In the genomic region with DNA sequence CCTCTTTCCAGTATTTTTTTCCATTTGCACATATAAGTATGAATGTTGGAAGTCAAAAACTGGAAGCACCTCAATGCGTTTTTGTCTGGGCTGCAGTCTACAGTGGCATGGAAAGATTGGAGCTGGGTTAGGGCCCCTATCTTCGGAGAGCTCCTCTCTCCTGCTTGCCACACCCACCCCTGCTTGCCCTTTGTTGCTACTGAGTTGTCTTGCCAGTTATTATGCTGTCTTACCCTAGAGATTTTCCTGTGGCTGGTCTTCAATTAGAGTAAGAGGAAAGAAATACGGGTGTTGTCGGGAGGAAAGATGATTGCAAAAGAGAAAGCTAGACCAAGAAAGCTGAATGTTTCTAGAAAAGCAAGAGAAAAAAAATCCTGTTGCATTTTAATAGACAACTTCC, we compare ENCODE assay signal across 25 cellular contexts.
DNase-seq lines count a peak whose midpoint lies in the region; ATAC-seq and TF ChIP-seq lines count a peak whose summit lies in the region.
"Had no signal": no experiment of that assay in that cellular context is flagged by ENCODE, and none has a peak within 500 bp of the region (broad histone marks: within the 10 kb centered on the region; RNA-seq: fewer than 3 reads in every experiment).

No MANE protein-coding gene starts in this region.

- no peak overlapping the region for H3K9ac ChIP-seq in H9 (ENCODE audit: extremely low read depth, insufficient read length, low read length)

- DNase-seq in H9: no peak
- peak; percentile 15 for DNase-seq in SKM-1 (lab: John Stamatoyannopoulos, UW; ENCODE audit: unreplicated experiment)
- DNase-seq in left cardiac atrium: no peak
- DNase-seq in osteocyte (ENCODE audit: extremely low spot score, unreplicated experiment): no peak
- DNase-seq in dermis blood vessel endothelial cell: no peak
- DNase-seq in KG1 (lab: John Stamatoyannopoulos, UW): no peak
- DNase-seq: activated CD4-positive, alpha-beta T cell treated with anti-CD3 and anti-CD28 coated beads for 4 hours; activated naive CD4-positive, alpha-beta T cell treated with anti-CD3 and anti-CD28 coated beads, Interleukin-2, amount 50 U/mL, for 16 hours; activated T-cell treated with anti-CD3 and anti-CD28 coated beads, Interleukin-2, amount 50 U/mL, for 72 hours; aorta; CD4-positive, alpha-beta memory T cell; central memory CD4-positive, alpha-beta T cell; islet precursor cell; natural killer cell; NCI-H1092 treated with DMSO at 0.1 percent for 48 hours; NCI-H2029 treated with DMSO at 0.1 percent for 48 hours; NCI-H345; NCI-H774; SHP77 treated with DMSO at 0.1 percent for 48 hours; sigmoid colon; substantia nigra; uterus had no signal

- H3K4me3 Mint-ChIP-seq in H9 (no peak overlapping the region), osteocyte (ENCODE audit: unreplicated experiment) (no peak overlapping the region)
- H3K4me3 Mint-ChIP-seq: activated T-cell treated with anti-CD3 and anti-CD28 coated beads, Interleukin-2, amount 50 U/mL, for 72 hours; CD4-positive, alpha-beta memory T cell; memory B cell; natural killer cell; T-helper 1 cell treated with Interleukin-12 subunit alpha and Interleukin-12 subunit beta and Interleukin-4 antibody, amounts not matched to agents 30 μg/mL and 1 μg/mL, for 36 hours had no signal

- H3K4ac ChIP-seq in H9 (ENCODE audit: low read depth, low read length): no peak overlapping the region

- H3K56ac ChIP-seq in H9 (ENCODE audit: insufficient read length, low read depth, low read length): no peak overlapping the region

- H3K4me1 ChIP-seq in H9 (ENCODE audit: insufficient read depth, low read length): peaks cover 4% of the 10 kb centered on the region; the same call in 1 of the 2 replicates
- H3K4me1 ChIP-seq: uterus had no signal

- H2BK12ac ChIP-seq in H9 (ENCODE audit: insufficient read length, low read depth, low read length): no peak overlapping the region

- H3K4me1 Mint-ChIP-seq in H9 (peaks cover 22 to 34% of the 10 kb centered on the region in 2 experiments), osteocyte (ENCODE audit: unreplicated experiment) (peaks cover 60% of the 10 kb centered on the region)
- H3K4me1 Mint-ChIP-seq: natural killer cell had no signal

- H4K91ac ChIP-seq in H9 (ENCODE audit: insufficient read length, low read depth, low read length): no peak overlapping the region

- H2BK5ac ChIP-seq in H9 (ENCODE audit: insufficient read length, low read length): no peak overlapping the region

- H3K36me3 Mint-ChIP-seq in H9 (ENCODE audit: insufficient read depth in 1 of 3, low read depth in 3 of 3) (peaks cover 7 to 13% (median 7%) of the 10 kb centered on the region in 3 experiments; a peak in 5 of 7 replicates), osteocyte (ENCODE audit: unreplicated experiment) (peaks cover 12% of the 10 kb centered on the region)
- H3K36me3 Mint-ChIP-seq: CD4-positive, alpha-beta memory T cell; memory B cell; natural killer cell had no signal

- H2AFZ ChIP-seq in H9 (ENCODE audit: low read length): peak overlapping the region; percentile 23

- H3K9me3 ChIP-seq in H9 (ENCODE audit: control insufficient read depth, low read depth, low read length): peaks cover 8% of the 10 kb centered on the region
- H3K9me3 ChIP-seq: sigmoid colon, uterus had no signal

- H3K4me2 ChIP-seq in H9 (ENCODE audit: insufficient read depth, insufficient read length, low read length): no peak overlapping the region

- H3K27ac ChIP-seq in H9 (ENCODE audit: insufficient read length, low read depth, low read length): no peak overlapping the region
- H3K27ac ChIP-seq: sigmoid colon, uterus had no signal

- H4K20me1 ChIP-seq in H9 (ENCODE audit: control insufficient read depth, insufficient read depth, insufficient read length): no peaks in the 10 kb centered on the region

- H3K9me3 Mint-ChIP-seq in H9 (peaks cover 8 to 12% of the 10 kb centered on the region in 2 experiments; a peak in 4 of 5 replicates), osteocyte (ENCODE audit: unreplicated experiment) (peaks cover 4% of the 10 kb centered on the region)
- H3K9me3 Mint-ChIP-seq: natural killer cell; T-helper 1 cell treated with Interleukin-12 subunit alpha and Interleukin-12 subunit beta and Interleukin-4 antibody, amounts not matched to agents 30 μg/mL and 1 μg/mL, for 36 hours had no signal

- H3T11ph ChIP-seq in H9 (ENCODE audit: low read length): no peak overlapping the region

- no peaks in the 10 kb centered on the region for H3K23me2 ChIP-seq in H9 (ENCODE audit: insufficient read length, low read depth, low read length, poor library complexity, severe bottlenecking)

- TF ChIP-seq CTCF in H9 (conservative IDR thresholded peaks at IDR 0.05) (no peak), osteocyte (IDR thresholded peaks at IDR 0.05) (no peak)

- H2AK5ac ChIP-seq in H9 (ENCODE audit: insufficient read length, low read length): no peak overlapping the region

- H2BK120ac ChIP-seq in H9 (ENCODE audit: low read depth, low read length, poor library complexity, severe bottlenecking): no peak overlapping the region

- H2BK20ac ChIP-seq in H9 (ENCODE audit: low read depth, low read length, poor library complexity, severe bottlenecking): no peak overlapping the region

- no peak overlapping the region for H2BK15ac ChIP-seq in H9 (ENCODE audit: low read depth, low read length)

- H3K14ac ChIP-seq in H9 (ENCODE audit: insufficient read depth, low read length): no peak overlapping the region

- no peaks in the 10 kb centered on the region for H3K27me3 ChIP-seq in H9 (ENCODE audit: insufficient read depth, low read length)
- H3K27me3 ChIP-seq: sigmoid colon, uterus had no signal

- WGBS in H9 (ENCODE audit: extremely low coverage, insufficient read length, low lambda C conversion rate): no CpG with 5 or more reads among the region's 4 CpGs

- no peak overlapping the region for H4K8ac ChIP-seq in H9 (replicated peaks; ENCODE audit: insufficient read length, low read depth, low read length)

- no peak overlapping the region for H3K18ac ChIP-seq in H9 (ENCODE audit: insufficient read length, low read depth, low read length)

- H3K27ac Mint-ChIP-seq in H9 (no peak overlapping the region), osteocyte (ENCODE audit: unreplicated experiment) (peak overlapping the region; percentile 57)
- H3K27ac Mint-ChIP-seq: activated T-cell treated with anti-CD3 and anti-CD28 coated beads, Interleukin-2, amount 50 U/mL, for 72 hours; CD4-positive, alpha-beta memory T cell; memory B cell; natural killer cell; T-helper 1 cell treated with Interleukin-12 subunit alpha and Interleukin-12 subunit beta and Interleukin-4 antibody, amounts not matched to agents 30 μg/mL and 1 μg/mL, for 36 hours had no signal

- H4K5ac ChIP-seq in H9 (ENCODE audit: insufficient read length, low read depth, low read length): no peak overlapping the region

- peak; percentile 28 to 42 for ATAC-seq in left cardiac atrium
- ATAC-seq in GM21515 (IDR thresholded peaks at IDR 0.05; ENCODE audit: unreplicated experiment): no peak
- ATAC-seq: activated T-cell treated with anti-CD3 and anti-CD28 coated beads, Interleukin-2, amount 50 U/mL, for 72 hours; natural killer cell had no signal

- H3K79me1 ChIP-seq in H9 (ENCODE audit: insufficient read depth, low read depth, low read length, poor library complexity, severe bottlenecking): no peaks in the 10 kb centered on the region

- H3K23ac ChIP-seq in H9 (ENCODE audit: insufficient read length, low read depth, low read length): no peak overlapping the region

- no peaks in the 10 kb centered on the region for H3K79me2 ChIP-seq in H9 (ENCODE audit: insufficient read depth, low read length)

- intact Hi-C loops in left cardiac atrium (cut with DNase I): loop anchor here in 1 of 2 donors (10.0 kb wide), 1 partner anchor 54 kb away; no protein-coding TSS in a partner anchor

- H3K27me3 Mint-ChIP-seq in H9 (ENCODE audit: low read depth) (no peaks in the 10 kb centered on the region), osteocyte (ENCODE audit: unreplicated experiment) (no peaks in the 10 kb centered on the region)
